Comparison of ENCODE assay signal across 10 cellular contexts in genomic region chr2:163737169-163737439, GRCh38. TPM values are rescaled to one million over a fixed set of nuclear protein-coding genes. Genes with fewer than 3 reads are reported as not detected.
A peak's percentile ranks its signal among the peaks of the same experiment; 100 is the strongest.
DNase-seq lines count a peak whose midpoint lies in the region; ATAC-seq, FAIRE-seq and TF ChIP-seq lines count a peak whose summit lies in the region.
"Had no signal": no experiment of that assay in that cellular context is flagged by ENCODE, and none has a peak within 500 bp of the region (broad histone marks: within the 10 kb centered on the region; RNA-seq: fewer than 3 reads in every experiment).

No MANE protein-coding gene starts in this region.

- H3K79me2 ChIP-seq in keratinocyte (ENCODE audit: control insufficient read depth, insufficient read depth, low read length) = peaks cover 13% of the 10 kb centered on the region

- DNase-seq in HFF-Myc (ENCODE audit: extremely low read depth, low read depth) (no peak), astrocyte of the spinal cord (ENCODE audit: low read depth, low spot score) (no peak), keratinocyte (ENCODE audit: low read depth, low spot score) (no peak), spleen (no peak), islet precursor cell (no peak)
- no peak for DNase-seq in activated CD4-positive, alpha-beta T cell treated with anti-CD3 and anti-CD28 coated beads, Interleukin-2, amount 10 ng/mL, durations not matched to agents 7 days and 5 days

- 31 to 43% (median 36%) methylated on average over 6 of the region's 6 CpGs for WGBS in spleen, 5 donors

- CTCF ChIA-PET in activated CD4-positive, alpha-beta T cell treated with anti-CD3 and anti-CD28 coated beads, Interleukin-2, amount 10 ng/mL, durations not matched to agents 7 days and 5 days (lab: Charles Lee) = no interaction called here

- H3K9ac ChIP-seq in keratinocyte (ENCODE audit: control insufficient read depth, extremely low read depth, insufficient read depth, low read length) = no peak overlapping the region

- POLR2A ChIA-PET in activated CD4-positive, alpha-beta T cell treated with anti-CD3 and anti-CD28 coated beads, Interleukin-2, amount 10 ng/mL, durations not matched to agents 7 days and 5 days (lab: Charles Lee) = no interaction called here

- H3K9me3 Mint-ChIP-seq in activated CD4-positive, alpha-beta T cell treated with anti-CD3 and anti-CD28 coated beads, Interleukin-2, amount 10 ng/mL, durations not matched to agents 7 days and 5 days = no peaks in the 10 kb centered on the region
- H3K9me3 Mint-ChIP-seq: T-helper 1 cell treated with Interleukin-12 subunit alpha and Interleukin-12 subunit beta and Interleukin-4 antibody, amounts not matched to agents 30 μg/mL and 1 μg/mL, for 36 hours had no signal

- intact Hi-C loops in spleen (cut with DNase I; ENCODE audit: low total_unique reads) = no loop called here

- no peaks in the 10 kb centered on the region for H3K9me3 ChIP-seq in keratinocyte (ENCODE audit: control insufficient read depth, low read depth, low read length)
- H3K9me3 ChIP-seq in spleen = no peaks in the 10 kb centered on the region

- TF ChIP-seq CTCF in HFF-Myc (IDR thresholded peaks at IDR 0.05; ENCODE audit: low read depth, low read length, missing control alignments) (no peak), astrocyte of the spinal cord (IDR thresholded peaks at IDR 0.05; ENCODE audit: low read depth, low read length) (no peak), keratinocyte (optimal IDR thresholded peaks at IDR 0.05 in 1 of 3, IDR thresholded peaks at IDR 0.05 in 1 of 3, conservative IDR thresholded peaks at IDR 0.05 in 1 of 3; ENCODE audit: extremely low read depth in 1 of 3, insufficient read depth in 2 of 3, low read length in 3 of 3) (no peak), spleen (IDR thresholded peaks at IDR 0.05 in 8 of 11, conservative IDR thresholded peaks at IDR 0.05 in 3 of 11) (no peak)

- no peak overlapping the region for H3K27ac Mint-ChIP-seq in activated CD4-positive, alpha-beta T cell treated with anti-CD3 and anti-CD28 coated beads, Interleukin-2, amount 10 ng/mL, durations not matched to agents 7 days and 5 days
- H3K27ac Mint-ChIP-seq: stimulated activated naive CD8-positive, alpha-beta T cell treated with anti-CD3 and anti-CD28 coated beads, Interleukin-15, Interleukin-2, amounts not matched to agents 100 ng/mL and 50 ng/mL, for 24 hours; T-helper 1 cell treated with Interleukin-12 subunit alpha and Interleukin-12 subunit beta and Interleukin-4 antibody, amounts not matched to agents 30 μg/mL and 1 μg/mL, for 36 hours had no signal

- no peak for ATAC-seq in HG02852 (IDR thresholded peaks at IDR 0.05; ENCODE audit: unreplicated experiment)
- no peak for ATAC-seq in GM21786 (IDR thresholded peaks at IDR 0.05; ENCODE audit: unreplicated experiment)

- no peak overlapping the region for H3K4me3 Mint-ChIP-seq in activated CD4-positive, alpha-beta T cell treated with anti-CD3 and anti-CD28 coated beads, Interleukin-2, amount 10 ng/mL, durations not matched to agents 7 days and 5 days
- H3K4me3 Mint-ChIP-seq: stimulated activated naive CD8-positive, alpha-beta T cell treated with anti-CD3 and anti-CD28 coated beads, Interleukin-15, Interleukin-2, amounts not matched to agents 100 ng/mL and 50 ng/mL, for 24 hours; T-helper 1 cell treated with Interleukin-12 subunit alpha and Interleukin-12 subunit beta and Interleukin-4 antibody, amounts not matched to agents 30 μg/mL and 1 μg/mL, for 36 hours had no signal

- H3K4me1 ChIP-seq in keratinocyte (ENCODE audit: control insufficient read depth, extremely low read depth, insufficient read depth, low read length) (peaks cover 12% of the 10 kb centered on the region), spleen (peaks cover 0 to under 1% (median 0%) of the 10 kb centered on the region in 6 donors)

- peaks cover 32% of the 10 kb centered on the region for H3K27me3 Mint-ChIP-seq in activated CD4-positive, alpha-beta T cell treated with anti-CD3 and anti-CD28 coated beads, Interleukin-2, amount 10 ng/mL, durations not matched to agents 7 days and 5 days

- H3K9me1 ChIP-seq in keratinocyte (ENCODE audit: control insufficient read depth, extremely low read depth, insufficient read depth, low read length) = peaks cover 3% of the 10 kb centered on the region

- H3K27me3 ChIP-seq in keratinocyte (ENCODE audit: control insufficient read depth, extremely low read depth, insufficient read depth, low read length) (no peaks in the 10 kb centered on the region), spleen (replicated peaks in 1 of 7) (peaks cover 0 to 39% (median 8%) of the 10 kb centered on the region in 7 donors)

- H3K36me3 Mint-ChIP-seq in activated CD4-positive, alpha-beta T cell treated with anti-CD3 and anti-CD28 coated beads, Interleukin-2, amount 10 ng/mL, durations not matched to agents 7 days and 5 days (ENCODE audit: low read depth) = peaks cover 3% of the 10 kb centered on the region

- H3K4me3 ChIP-seq in HFF-Myc (replicated peaks; ENCODE audit: low read depth, low read length) (peak overlapping the region; percentile 64), astrocyte of the spinal cord (ENCODE audit: low read depth, low read length) (peak overlapping the region; percentile 87), keratinocyte (ENCODE audit: control insufficient read depth in 2 of 3, extremely low read depth in 1 of 3, insufficient read depth in 2 of 3, low read depth in 1 of 3, low read length in 3 of 3) (peak overlapping the region in 2 of 3 experiments; percentile 94 to 98), spleen (peak overlapping the region in 4 of 8 donors; percentile 48 to 70 (median 52))

- no peak for TF ChIP-seq POLR2A in spleen (IDR thresholded peaks at IDR 0.05)

- H4K20me1 ChIP-seq in keratinocyte (ENCODE audit: control insufficient read depth, extremely low read depth, insufficient read depth, low read length) = no peaks in the 10 kb centered on the region

- dilution Hi-C loops in keratinocyte (cut with MboI; ENCODE audit: extremely low pct_ligation_motif_present, low sequenced_read_pairs) = no loop called here

- H2AFZ ChIP-seq in keratinocyte (ENCODE audit: control insufficient read depth, low read length) = peak overlapping the region; percentile 99

- peak; percentile 64 for FAIRE-seq in keratinocyte (lab: Jason Lieb, UNC)

- peaks cover 4% of the 10 kb centered on the region for H3K4me1 Mint-ChIP-seq in activated CD4-positive, alpha-beta T cell treated with anti-CD3 and anti-CD28 coated beads, Interleukin-2, amount 10 ng/mL, durations not matched to agents 7 days and 5 days

- no peak overlapping the region for H3K27ac ChIP-seq in keratinocyte (ENCODE audit: control insufficient read depth, insufficient read depth, low read length)
- peak overlapping the region in 6 of 8 donors; percentile 88 to 95 (median 91) for H3K27ac ChIP-seq in spleen

- H3K4me2 ChIP-seq in keratinocyte (ENCODE audit: control insufficient read depth, extremely low read depth, insufficient read depth, low read depth, low read length) = peak overlapping the region; percentile 88

- in situ Hi-C loops in astrocyte of the spinal cord (cut with HindIII; ENCODE audit: low sequenced_read_pairs) = no loop called here

- H3K36me3 ChIP-seq in keratinocyte (ENCODE audit: control insufficient read depth in 2 of 2, extremely low read depth in 1 of 2, insufficient read depth in 2 of 2, low read length in 2 of 2) = no peaks in the 10 kb centered on the region
- no peaks in the 10 kb centered on the region for H3K36me3 ChIP-seq in spleen

RNA-seq across cellular contexts. Expression of gene FIGN, which starts 1.3 kb away (rescaled TPM):
- polyA plus RNA-seq in keratinocyte (1.9 to 2.9 TPM (median 2.0 TPM) in 3 replicates), spleen (1 to 10 TPM in 1 of 3 donors, under 1 TPM in 2; 0.50 to 2.2 (median 0.80) TPM)
- 1.0 TPM for polyA plus RNA-seq in keratinocyte (2011; ENCODE audit: low read depth)
- polyA plus RNA-seq in keratinocyte (2011; cell fraction: cytosol; rRNA removed) = 1.0 TPM in 2 replicates
- 5.9 and 8.0 TPM in 2 replicates for polyA plus RNA-seq in keratinocyte (2011; cell fraction: nucleus; rRNA removed)
- 1.5 and 1.7 TPM in 2 replicates for polyA plus RNA-seq in keratinocyte (2012; ENCODE audit: low replicate concordance)
- 2.3 to 9.5 TPM (median 4.2 TPM) in 3 replicates for polyA minus RNA-seq in keratinocyte
- 0.96 TPM for polyA minus RNA-seq in keratinocyte (2011; cell fraction: cytosol; rRNA and poly(A)+ RNA removed)
- polyA minus RNA-seq in keratinocyte (2011; cell fraction: nucleus; rRNA and poly(A)+ RNA removed) = 4.7 and 11.5 TPM in 2 replicates
- total RNA-seq in spleen = 10 to 100 TPM in 4 of 7 donors, 1 to 10 TPM in 3; 4.5 to 22.6 (median 11.5) TPM
- not detected for total RNA-seq in activated CD4-positive, alpha-beta T cell treated with anti-CD3 and anti-CD28 coated beads, Interleukin-2, amount 10 ng/mL, durations not matched to agents 7 days and 5 days

Comparison
In these comparisons a context has a peak if more than half of its experiments do, and no peak if none do; other contexts are left out.
1. RNA of gene FIGN, which starts 1.3 kb away (total RNA-seq): 4.5 to 22.6 TPM in spleen; not detected in activated CD4-positive, alpha-beta T cell treated with anti-CD3 and anti-CD28 coated beads, Interleukin-2, amount 10 ng/mL, durations not matched to agents 7 days and 5 days; every median in the first group is over 4 times any median in the second.